Comparison of ENCODE assay signal across 8 cellular contexts in genomic region chr3:72821170-72821781, GRCh38. TPM values are rescaled to one million over a fixed set of nuclear protein-coding genes. Genes with fewer than 3 reads are reported as not detected.
DNase-seq lines count a peak whose midpoint lies in the region; ATAC-seq and TF ChIP-seq lines count a peak whose summit lies in the region.

No MANE protein-coding gene starts in this region.

- DNase-seq in A172 (ENCODE audit: low spot score), result peak; percentile 30
- peak; percentile 31 to 82 for DNase-seq in NCI-H2081 (lab: John Stamatoyannopoulos, UW)
- peak; percentile 77 for DNase-seq in colonic mucosa
- peak; percentile 69 to 70 for DNase-seq in gastrocnemius medialis
- DNase-seq in stimulated activated CD8-positive, alpha-beta memory T cell treated with anti-CD3 and anti-CD28 coated beads, Interleukin-4, amount 100 ng/mL, for 48 hours, result no peak
- no peak for DNase-seq in NCI-H82 treated with DMSO at 0.1 percent for 48 hours (lab: John Stamatoyannopoulos, UW; ENCODE audit: unreplicated experiment)
- DNase-seq in activated CD4-positive, CD25-positive, alpha-beta regulatory T cell treated with anti-CD3 and anti-CD28 coated beads, Interleukin-2, amount 50 U/mL, for 72 hours, result no peak

- H3K27me3 ChIP-seq in colonic mucosa (no peaks in the 10 kb centered on the region), gastrocnemius medialis (no peaks in the 10 kb centered on the region)

- H3K4me1 ChIP-seq in colonic mucosa, result peaks cover 16% of the 10 kb centered on the region
- peaks cover 33 to 40% of the 10 kb centered on the region in 2 donors for H3K4me1 ChIP-seq in gastrocnemius medialis

- H3K27ac ChIP-seq in colonic mucosa (peak overlapping the region; percentile 78), gastrocnemius medialis (peak overlapping the region; percentile 82 to 93 (median 84))

- intact Hi-C loops in colonic mucosa (cut with DNase I), result loop anchor here (2.0 to 10.0 kb wide), 4 partner anchors 154 to 1106 kb away; no protein-coding TSS in a partner anchor
- intact Hi-C loops in gastrocnemius medialis (cut with DNase I; ENCODE audit: low total_unique reads), result loop anchor here (5.0 to 10.0 kb wide), 6 partner anchors 339 to 1094 kb away; partner anchors contain the start of genes EIF4E3 and RYBP

- H3K9ac ChIP-seq in colonic mucosa (ENCODE audit: low read depth in 2 of 2, low read length in 2 of 2), result peak overlapping the region in 1 of 2 donors; percentile 16

- H3K9me3 ChIP-seq in colonic mucosa, result no peaks in the 10 kb centered on the region
- H3K9me3 ChIP-seq in gastrocnemius medialis, result no peaks in the 10 kb centered on the region

- in situ Hi-C loops in gastrocnemius medialis (cut with MboI; ENCODE audit: low sequenced_read_pairs in 4 of 4), result loop anchor here (10.0 to 25.0 kb wide), 9 partner anchors 376 to 1109 kb away; partner anchors contain the start of genes EIF4E3 (in 2 of the 4) and RYBP (in 1 of the 4)

- no peak overlapping the region for H3K4me3 ChIP-seq in colonic mucosa
- H3K4me3 ChIP-seq in gastrocnemius medialis, result peak overlapping the region in 3 of 4 donors; percentile 16 to 30 (median 16)

- no peaks in the 10 kb centered on the region for H3K36me3 ChIP-seq in colonic mucosa
- H3K36me3 ChIP-seq in gastrocnemius medialis, result peaks cover 0 to 8% of the 10 kb centered on the region in 2 donors

- TF ChIP-seq POLR2A in gastrocnemius medialis (IDR thresholded peaks at IDR 0.05), result peak in 1 of 2 donors; percentile 29

- ATAC-seq in GM18909 (IDR thresholded peaks at IDR 0.05; ENCODE audit: poor library complexity, unreplicated experiment) (peak; percentile 37), gastrocnemius medialis (peak; percentile 74 to 84)

- TF ChIP-seq CTCF in colonic mucosa (IDR thresholded peaks at IDR 0.05), result no peak
- no peak for TF ChIP-seq CTCF in gastrocnemius medialis (IDR thresholded peaks at IDR 0.05 in 4 of 5, conservative IDR thresholded peaks at IDR 0.05 in 1 of 5)

RNA-seq across cellular contexts. Expression of gene SHQ1, which starts 27.0 kb away (rescaled TPM):
- 15.4 and 15.8 TPM in 2 replicates for total RNA-seq in A172 (2014; rRNA removed; shearing (Covaris generic))
- 10 to 100 TPM; 10.9 to 25.0 TPM for total RNA-seq in colonic mucosa
- total RNA-seq in gastrocnemius medialis, result 10 to 100 TPM in 3 of 4 donors, 1 to 10 TPM in 1; 9.2 to 15.0 (median 12.6) TPM

Comparison
In these comparisons a context has a peak if more than half of its experiments do, and no peak if none do; other contexts are left out.
1. DNase-seq: peak in A172 (single experiment), NCI-H2081 (2 of 2), colonic mucosa (single experiment) and gastrocnemius medialis (2 of 2); none in stimulated activated CD8-positive, alpha-beta memory T cell treated with anti-CD3 and anti-CD28 coated beads, Interleukin-4, amount 100 ng/mL, for 48 hours (single experiment), NCI-H82 treated with DMSO at 0.1 percent for 48 hours (single experiment) and activated CD4-positive, CD25-positive, alpha-beta regulatory T cell treated with anti-CD3 and anti-CD28 coated beads, Interleukin-2, amount 50 U/mL, for 72 hours (single experiment).